ENCODE assay signal across 8 cellular contexts in genomic region chrX:152904151-152905080, GRCh38. TPM values are rescaled to one million over a fixed set of nuclear protein-coding genes. Genes with fewer than 3 reads are reported as not detected.
A peak's percentile ranks its signal among the peaks of the same experiment; 100 is the strongest.
DNase-seq lines count a peak whose midpoint lies in the region; ATAC-seq and TF ChIP-seq lines count a peak whose summit lies in the region.

No MANE protein-coding gene starts in this region.

- H3K27me3 Mint-ChIP-seq in activated CD4-positive, alpha-beta memory T cell treated with anti-CD3 and anti-CD28 coated beads for 36 hours = peaks cover 4% of the 10 kb centered on the region
- no peaks in the 10 kb centered on the region for H3K27me3 Mint-ChIP-seq in nephron (ENCODE audit: low read depth)

- POLR2A ChIA-PET in activated CD4-positive, alpha-beta memory T cell treated with anti-CD3 and anti-CD28 coated beads for 36 hours (lab: Charles Lee) = no interaction called here

- CTCF ChIA-PET in activated CD4-positive, alpha-beta memory T cell treated with anti-CD3 and anti-CD28 coated beads for 36 hours (lab: Charles Lee) = interaction anchor here (0.7 to 1.4 kb wide), 2 partner anchors 10 to 22 kb away, joined by 3 to 4 read pairs; no protein-coding TSS in a partner anchor

- H3K9me3 Mint-ChIP-seq in activated CD4-positive, alpha-beta memory T cell treated with anti-CD3 and anti-CD28 coated beads for 36 hours = no peaks in the 10 kb centered on the region
- peaks cover 11% of the 10 kb centered on the region for H3K9me3 Mint-ChIP-seq in nephron

- no peaks in the 10 kb centered on the region for H3K36me3 Mint-ChIP-seq in activated CD4-positive, alpha-beta memory T cell treated with anti-CD3 and anti-CD28 coated beads for 36 hours
- H3K36me3 Mint-ChIP-seq in nephron (ENCODE audit: low read depth) = no peaks in the 10 kb centered on the region

- in situ Hi-C loops in ACHN (cut with HindIII; ENCODE audit: low pct_ligation_motif_present, low pct_unique_long_range_greater_than_20kb, low sequenced_read_pairs) = no loop called here

- intact Hi-C loops in activated CD4-positive, alpha-beta memory T cell treated with anti-CD3 and anti-CD28 coated beads for 36 hours (cut with micrococcal nuclease) = no loop called here

- peak; percentile 46 for DNase-seq in ACHN
- peak; percentile 7 for DNase-seq in NCI-H1092 treated with DMSO at 0.1 percent for 48 hours (lab: John Stamatoyannopoulos, UW)
- DNase-seq in activated CD4-positive, alpha-beta memory T cell treated with anti-CD3 and anti-CD28 coated beads for 36 hours = peak; percentile 50

- ATAC-seq in esophagus mucosa = peak; percentile 47
- ATAC-seq in GM21423 (IDR thresholded peaks at IDR 0.05; ENCODE audit: unreplicated experiment) = no peak
- no peak for ATAC-seq in HG02588 (IDR thresholded peaks at IDR 0.05; ENCODE audit: unreplicated experiment)

- H3K27ac Mint-ChIP-seq in activated CD4-positive, alpha-beta memory T cell treated with anti-CD3 and anti-CD28 coated beads for 36 hours = no peak overlapping the region
- peak overlapping the region; percentile 73 to 85 (median 83) for H3K27ac Mint-ChIP-seq in nephron

- peak; percentile 75 for TF ChIP-seq CTCF in GM12874 (IDR thresholded peaks at IDR 0.05; ENCODE audit: insufficient read depth, low read depth, low read length)
- TF ChIP-seq CTCF in nephron (IDR thresholded peaks at IDR 0.05; ENCODE audit: unreplicated experiment in 3 of 3) = peak; percentile 61 to 68 (median 67)

- no peaks in the 10 kb centered on the region for H3K4me1 Mint-ChIP-seq in activated CD4-positive, alpha-beta memory T cell treated with anti-CD3 and anti-CD28 coated beads for 36 hours (ENCODE audit: low read depth)
- H3K4me1 Mint-ChIP-seq in nephron = peaks cover 15% of the 10 kb centered on the region

- H3K4me3 Mint-ChIP-seq in activated CD4-positive, alpha-beta memory T cell treated with anti-CD3 and anti-CD28 coated beads for 36 hours = no peak overlapping the region
- H3K4me3 Mint-ChIP-seq in nephron = peak overlapping the region in 2 of 3 experiments; percentile 45 to 56

RNA-seq across cellular contexts. Expression of gene ZNF185, which starts 6.5 kb away (rescaled TPM):
- 1 to 10 TPM in 1 of 2 experiments, under 1 TPM in 1; 0.82 to 1.4 TPM for total RNA-seq in activated CD4-positive, alpha-beta memory T cell treated with anti-CD3 and anti-CD28 coated beads for 36 hours
- total RNA-seq in esophagus mucosa = 341 TPM

Comparison
In these comparisons a context has a peak if more than half of its experiments do, and no peak if none do; other contexts are left out.
1. RNA of gene ZNF185, which starts 6.5 kb away (total RNA-seq): 341 TPM in esophagus mucosa (single experiment); 0.82 to 1.4 TPM in activated CD4-positive, alpha-beta memory T cell treated with anti-CD3 and anti-CD28 coated beads for 36 hours; every median in the first group is over 100 times any median in the second.
2. Peak in every context shown above with its lines, with median percentiles within 50 percentile points of each other: DNase-seq.